8 cellular contexts compared by ENCODE assay signal in the genomic region with DNA sequence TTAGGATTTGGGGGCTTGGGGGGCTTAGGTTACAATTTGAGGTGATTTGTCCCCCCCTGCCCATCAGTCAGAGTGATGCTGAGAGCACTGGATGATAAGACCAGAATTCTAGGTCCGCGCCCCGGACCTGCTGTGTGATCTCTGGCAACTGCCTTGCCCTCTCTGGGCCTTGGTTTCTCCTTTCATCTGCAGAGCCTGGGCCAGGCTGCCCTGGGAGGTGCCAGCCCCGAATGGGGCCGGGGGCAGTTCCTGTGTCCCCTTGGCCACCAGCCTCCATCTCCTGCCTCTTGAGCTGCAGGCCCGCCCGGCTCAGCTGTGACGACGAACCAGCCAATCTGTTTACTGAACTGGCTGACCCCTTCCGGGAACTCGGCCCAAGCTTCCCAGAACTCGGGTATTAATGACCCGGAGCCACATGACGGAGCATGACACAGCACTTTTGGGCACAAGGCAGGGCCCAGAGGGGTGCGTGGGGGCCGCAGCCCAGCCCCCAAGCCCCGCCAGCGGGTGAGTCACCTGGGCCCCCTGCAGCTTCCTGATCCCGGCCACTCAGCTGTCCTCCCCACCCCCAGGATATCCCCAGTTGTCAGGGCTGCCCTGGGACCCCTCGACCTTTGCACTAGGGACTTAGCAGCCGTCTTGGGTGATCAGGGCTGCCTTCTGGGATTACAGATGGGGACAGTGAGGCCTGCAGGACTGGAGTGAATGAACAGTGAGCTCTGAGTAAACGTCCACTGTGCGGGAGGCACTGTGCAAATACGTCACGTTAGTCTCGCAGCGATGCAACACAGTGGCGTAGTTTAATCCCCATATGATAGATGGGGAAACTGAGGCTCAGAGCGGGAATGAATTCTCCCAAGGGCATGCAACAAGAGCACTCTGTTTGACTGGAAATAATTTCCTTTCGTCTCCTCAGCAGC.
A peak's percentile ranks its signal among the peaks of the same experiment; 100 is the strongest.
DNase-seq lines count a peak whose midpoint lies in the region; ATAC-seq and TF ChIP-seq lines count a peak whose summit lies in the region.

No MANE protein-coding gene starts in this region.

- H3K36me3 ChIP-seq in left lung: no peaks in the 10 kb centered on the region

- intact Hi-C loops in left lung (cut with DNase I): no loop called here

- DNase-seq in G401 (ENCODE audit: low spot score) (peak; percentile 7), NOMO-1 treated with DMSO at 0.1 percent for 48 hours (lab: John Stamatoyannopoulos, UW; ENCODE audit: unreplicated experiment) (peak; percentile 62), cerebellum (ENCODE audit: low spot score) (peak; percentile 28), left lung (peak; percentile 95 to 96), NCI-H1105 treated with DMSO at 0.1 percent for 48 hours (lab: John Stamatoyannopoulos, UW) (no peak)
- DNase-seq in stimulated activated CD8-positive, alpha-beta memory T cell treated with anti-CD3 and anti-CD28 coated beads, Interleukin-15, amount 100 ng/mL, for 48 hours (ENCODE audit: low read depth in 2 of 2): peak; percentile 25 to 33

- H3K4me3 ChIP-seq in left lung: no peak overlapping the region

- peak; percentile 83 for ATAC-seq in left lung
- ATAC-seq in GM21447 (IDR thresholded peaks at IDR 0.05; ENCODE audit: unreplicated experiment): no peak
- no peak for ATAC-seq in GM18909 (IDR thresholded peaks at IDR 0.05; ENCODE audit: poor library complexity, unreplicated experiment)

- H3K9me3 ChIP-seq in left lung: no peaks in the 10 kb centered on the region

- peak overlapping the region; percentile 66 to 83 for H3K27ac ChIP-seq in left lung

- in situ Hi-C loops in G401 (cut with HindIII; ENCODE audit: low sequenced_read_pairs): no loop called here

- no peaks in the 10 kb centered on the region for H3K27me3 ChIP-seq in left lung

- peaks cover 11 to 70% of the 10 kb centered on the region in 2 donors for H3K4me1 ChIP-seq in left lung

- TF ChIP-seq CTCF in left lung (IDR thresholded peaks at IDR 0.05): no peak
